Comparison of ENCODE assay signal across 8 cellular contexts in the genomic region with DNA sequence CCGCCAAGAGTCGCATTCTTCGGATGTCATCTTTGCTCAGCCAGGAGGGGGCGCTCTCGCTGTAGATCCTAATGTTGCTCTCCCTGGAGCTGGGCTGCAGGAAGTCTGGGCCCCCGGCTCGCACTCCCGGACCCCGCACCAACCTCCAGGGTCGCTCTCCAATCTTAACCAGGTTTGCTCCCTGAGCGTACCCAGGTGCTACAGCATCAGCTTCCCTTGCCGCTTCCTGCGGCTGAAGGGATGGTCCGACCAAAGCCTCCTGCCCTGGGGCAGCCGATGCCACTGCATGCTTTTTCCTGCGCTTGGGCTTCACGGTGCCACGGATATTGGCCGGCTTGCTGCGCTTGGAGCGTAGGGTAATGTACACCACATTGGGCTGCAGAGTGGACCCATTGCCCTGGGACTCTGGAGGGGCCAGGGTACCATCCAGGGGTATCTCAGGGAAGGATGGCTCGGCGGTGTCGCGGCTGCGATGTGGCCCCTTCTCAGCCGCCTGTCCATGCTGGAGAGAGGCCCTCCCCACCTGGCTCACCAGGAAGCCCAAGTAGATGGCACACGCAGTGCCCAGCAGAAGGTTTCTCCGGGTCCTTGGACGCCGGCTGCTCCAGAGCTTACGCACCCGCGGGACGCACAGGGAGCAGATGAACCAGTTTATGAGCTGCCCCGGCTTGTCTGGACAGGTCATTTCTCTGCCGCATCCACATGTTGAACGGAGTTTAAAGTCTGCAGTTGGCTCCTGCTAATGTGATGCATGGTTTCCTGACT. TPM values are rescaled to one million over a fixed set of nuclear protein-coding genes. Genes with fewer than 3 reads are reported as not detected.
DNase-seq lines count a peak whose midpoint lies in the region; ATAC-seq lines count a peak whose summit lies in the region.

No MANE protein-coding gene starts in this region.

- peak overlapping the region; percentile 74 for H3K4me3 ChIP-seq in ACC112 (ENCODE audit: low read depth, low read length)

- peaks cover 10% of the 10 kb centered on the region for H3K4me1 ChIP-seq in ACC112 (ENCODE audit: control insufficient read depth, insufficient read depth, low read length, unreplicated experiment)

- DNase-seq in activated CD4-positive, alpha-beta T cell treated with anti-CD3 and anti-CD28 coated beads, Interleukin-2, amount 50 U/mL, for 48 hours = peak; percentile 29 to 47
- peak; percentile 91 for DNase-seq in Right ventricle myocardium superior
- peak; percentile 88 for DNase-seq in sciatic nerve (ENCODE audit: low spot score)
- DNase-seq in middle frontal gyrus (ENCODE audit: extremely low spot score, low spot score) = no peak

- no peaks in the 10 kb centered on the region for H3K27me3 ChIP-seq in ACC112 (ENCODE audit: insufficient read depth, low read length)

- intact Hi-C loops in Right ventricle myocardium superior (cut with DNase I) (loop anchor here (5.0 kb wide), 1 partner anchor 164 kb away; no protein-coding TSS in a partner anchor), sciatic nerve (cut with DNase I) (loop anchor here (5.0 kb wide), 1 partner anchor 179 kb away; no protein-coding TSS in a partner anchor)

- H3K36me3 ChIP-seq in ACC112 (ENCODE audit: insufficient read depth, low read length) = no peaks in the 10 kb centered on the region

- H3K79me2 ChIP-seq in ACC112 (ENCODE audit: control insufficient read depth, insufficient read depth, low read length, unreplicated experiment) = no peaks in the 10 kb centered on the region

- H3K27ac ChIP-seq in ACC112 (ENCODE audit: low read depth, low read length) = no peak overlapping the region

- ATAC-seq in GM19372 (IDR thresholded peaks at IDR 0.05; ENCODE audit: low read depth, unreplicated experiment) = peak; percentile 19
- ATAC-seq in Right ventricle myocardium superior (ENCODE audit: poor library complexity) = peak; percentile 77
- ATAC-seq in sciatic nerve = peak; percentile 66
- ATAC-seq in GM19397 (IDR thresholded peaks at IDR 0.05; ENCODE audit: unreplicated experiment) = no peak
- no peak for ATAC-seq in HG03460 (IDR thresholded peaks at IDR 0.05; ENCODE audit: unreplicated experiment)

- H2AFZ ChIP-seq in ACC112 (ENCODE audit: low read length, unreplicated experiment) = peak overlapping the region; percentile 91

RNA-seq across cellular contexts. Expression of a gene that starts 2.0 kb away (rescaled TPM):
- total RNA-seq in Right ventricle myocardium superior (60.2 TPM), sciatic nerve (100 TPM)

RNA-seq across cellular contexts. Expression of a gene that starts 39.4 kb away (rescaled TPM):
- total RNA-seq in Right ventricle myocardium superior = 10.4 TPM
- total RNA-seq in sciatic nerve = 11.9 TPM

Comparison
In these comparisons a context has a peak if more than half of its experiments do, and no peak if none do; other contexts are left out.
1. ATAC-seq: peak in GM19372 (single experiment), Right ventricle myocardium superior (single experiment) and sciatic nerve (single experiment); none in GM19397 (single experiment) and HG03460 (single experiment).